32 cellular contexts compared by ENCODE assay signal in genomic region chr1:63051356-63051755, GRCh38.
"Had no signal": no experiment of that assay in that cellular context is flagged by ENCODE, and none has a peak within 500 bp of the region (broad histone marks: within the 10 kb centered on the region; RNA-seq: fewer than 3 reads in every experiment).

No MANE protein-coding gene starts in this region.

- DNase-seq: activated B cell treated with CpG ODN at 0.5 μM for 24 hours; activated CD4-positive, alpha-beta memory T cell treated with anti-CD3 and anti-CD28 coated beads for 36 hours; activated CD4-positive, alpha-beta T cell treated with anti-CD3 and anti-CD28 coated beads for 4 hours; activated CD4-positive, alpha-beta T cell treated with anti-CD3 and anti-CD28 coated beads, Interleukin-2, amount 10 ng/mL, durations not matched to agents 24 days and 14 days; activated CD4-positive, alpha-beta T cell treated with anti-CD3 and anti-CD28 coated beads, Interleukin-2, amount 50 U/mL, for 1 hour; activated CD4-positive, alpha-beta T cell treated with anti-CD3 and anti-CD28 coated beads, Interleukin-2, amount 50 U/mL, for 4 hours; activated CD4-positive, CD25-positive, alpha-beta regulatory T cell treated with anti-CD3 and anti-CD28 coated beads, Interleukin-2, amount 50 U/mL, for 72 hours; activated CD8-positive, alpha-beta memory T cell treated with anti-CD3 and anti-CD28 coated beads, Interleukin-2, amount 50 U/mL, for 4 hours; activated CD8-positive, alpha-beta T cell treated with anti-CD3 and anti-CD28 coated beads for 36 hours; activated effector memory CD4-positive, alpha-beta T cell treated with anti-CD3 and anti-CD28 coated beads, Interleukin-2, amount 50 U/mL, for 16 hours; activated gamma-delta T cell treated with Interleukin-2 at 50 U/mL for 16 hours; activated naive CD4-positive, alpha-beta T cell; activated naive CD4-positive, alpha-beta T cell treated with anti-CD3 and anti-CD28 coated beads for 36 hours; activated naive CD4-positive, alpha-beta T cell treated with anti-CD3 and anti-CD28 coated beads, Interleukin-2, amount 50 U/mL, for 16 hours; activated naive CD8-positive, alpha-beta T cell treated with anti-CD3 and anti-CD28 coated beads for 36 hours; activated T-cell treated with anti-CD3 and anti-CD28 coated beads for 4 hours; activated T-cell treated with anti-CD3 and anti-CD28 coated beads, Interleukin-2, amount 50 U/mL, for 1 hour; activated T-cell treated with anti-CD3 and anti-CD28 coated beads, Interleukin-2, amount 50 U/mL, for 4 hours; activated T-cell treated with anti-CD3 and anti-CD28 coated beads, Interleukin-2, amount 50 U/mL, for 72 hours; adrenal gland; amniotic stem cell; aorta; caudate nucleus; cerebellar nuclear complex; T-helper 1 cell; T-helper 2 cell; T-helper 9 cell had no signal

- H3K36me3 ChIP-seq: adrenal gland, cardiac muscle cell had no signal

- H3K4me3 ChIP-seq: adrenal gland, cardiac muscle cell had no signal

- H3K27ac ChIP-seq: adrenal gland, cardiac muscle cell, VCaP had no signal

- H3K4me1 ChIP-seq: adrenal gland had no signal

- FAIRE-seq: TTC549 had no signal

- ATAC-seq: activated CD8-positive, alpha-beta T cell treated with anti-CD3 and anti-CD28 coated beads for 36 hours; activated naive CD4-positive, alpha-beta T cell treated with anti-CD3 and anti-CD28 coated beads, Interleukin-2, amount 50 U/mL, for 72 hours; activated T-cell treated with anti-CD3 and anti-CD28 coated beads, Interleukin-2, amount 50 U/mL, for 4 hours; activated T-cell treated with anti-CD3 and anti-CD28 coated beads, Interleukin-2, amount 50 U/mL, for 72 hours; activated T-helper 17 cell treated with anti-CD3 and anti-CD28 coated beads, Interleukin-2, amount 50 U/mL, for 72 hours had no signal

- H3K9me3 ChIP-seq: adrenal gland had no signal

- H3K27me3 ChIP-seq: adrenal gland, cardiac muscle cell had no signal
